Comparison of ENCODE assay signal across 22 cellular contexts in genomic region chr9:123685489-123686083, GRCh38.
DNase-seq lines count a peak whose midpoint lies in the region; ATAC-seq and TF ChIP-seq lines count a peak whose summit lies in the region.
"Had no signal": no experiment of that assay in that cellular context is flagged by ENCODE, and none has a peak within 500 bp of the region (broad histone marks: within the 10 kb centered on the region; RNA-seq: fewer than 3 reads in every experiment).

No MANE protein-coding gene starts in this region.

- no peak overlapping the region for H3K4me3 Mint-ChIP-seq in nephron
- H3K4me3 Mint-ChIP-seq: activated CD4-positive, alpha-beta memory T cell treated with anti-CD3 and anti-CD28 coated beads for 36 hours; endodermal cell; memory B cell had no signal

- TF ChIP-seq POLR2A in prostate gland (IDR thresholded peaks at IDR 0.05): no peak

- H3K9me3 ChIP-seq in OCI-LY3 (ENCODE audit: insufficient read depth, low read length) (no peaks in the 10 kb centered on the region), prostate gland (no peaks in the 10 kb centered on the region)
- H3K9me3 ChIP-seq: esophagus muscularis mucosa, thoracic aorta had no signal

- 99% methylated on average over 2 of the region's 2 CpGs for WGBS in prostate gland

- H3K36me3 ChIP-seq in OCI-LY3 (replicated peaks; ENCODE audit: low read depth, low read length) (no peaks in the 10 kb centered on the region), prostate gland (no peaks in the 10 kb centered on the region)
- H3K36me3 ChIP-seq: esophagus muscularis mucosa, thoracic aorta had no signal

- no peak overlapping the region for H2AFZ ChIP-seq in OCI-LY3 (ENCODE audit: low read depth, low read length)

- H3K4me1 Mint-ChIP-seq in nephron: peaks cover 33% of the 10 kb centered on the region

- intact Hi-C loops in prostate gland (cut with DNase I): no loop called here

- peak overlapping the region; percentile 28; the same call in 1 of the 2 replicates for H3K4me2 ChIP-seq in OCI-LY3 (ENCODE audit: low read length)

- TF ChIP-seq CTCF in OCI-LY3 (IDR thresholded peaks at IDR 0.05; ENCODE audit: low read depth, low read length) (no peak), nephron (IDR thresholded peaks at IDR 0.05; ENCODE audit: unreplicated experiment in 3 of 3) (no peak), prostate gland (IDR thresholded peaks at IDR 0.05) (no peak)

- H3K27ac ChIP-seq in OCI-LY3 (ENCODE audit: low read length) (no peak overlapping the region), prostate gland (no peak overlapping the region)
- H3K27ac ChIP-seq: esophagus muscularis mucosa, foreskin keratinocyte, RWPE1, thoracic aorta had no signal

- peak overlapping the region in 2 of 3 experiments; percentile 77 to 87 for H3K27ac Mint-ChIP-seq in nephron
- H3K27ac Mint-ChIP-seq: activated CD4-positive, alpha-beta memory T cell treated with anti-CD3 and anti-CD28 coated beads for 36 hours; activated T-helper 2 cell treated with anti-CD3 and anti-CD28 coated beads, Interferon-gamma antibody, Interleukin-2, Interleukin-4, amounts not matched to agents 10 μg/mL and 5 μg/mL and 100 μg/mL, durations not matched to agents 14 hours and 24 hours and 36 hours; endodermal cell; memory B cell had no signal

- peaks cover 22% of the 10 kb centered on the region for H3K27me3 Mint-ChIP-seq in nephron (ENCODE audit: low read depth)
- H3K27me3 Mint-ChIP-seq: activated CD4-positive, alpha-beta memory T cell treated with anti-CD3 and anti-CD28 coated beads for 36 hours; memory B cell had no signal

- ATAC-seq in HG02610 (IDR thresholded peaks at IDR 0.05; ENCODE audit: unreplicated experiment) (no peak), HG02885 (IDR thresholded peaks at IDR 0.05; ENCODE audit: poor library complexity, unreplicated experiment) (no peak)

- peaks cover 12% of the 10 kb centered on the region for H3K79me2 ChIP-seq in OCI-LY3 (ENCODE audit: low read length)

- H4K20me1 ChIP-seq in OCI-LY3 (ENCODE audit: insufficient read depth, low read length): peaks cover 61% of the 10 kb centered on the region

- H3K4me1 ChIP-seq in OCI-LY3 (ENCODE audit: low read length) (peaks cover 35% of the 10 kb centered on the region), prostate gland (replicated peaks) (no peaks in the 10 kb centered on the region)
- H3K4me1 ChIP-seq: foreskin keratinocyte had no signal

- peaks cover 25% of the 10 kb centered on the region for H3K36me3 Mint-ChIP-seq in nephron (ENCODE audit: low read depth)

- peaks cover 10% of the 10 kb centered on the region for H3K9me3 Mint-ChIP-seq in nephron
- H3K9me3 Mint-ChIP-seq: activated CD4-positive, alpha-beta memory T cell treated with anti-CD3 and anti-CD28 coated beads for 36 hours; activated T-helper 2 cell treated with anti-CD3 and anti-CD28 coated beads, Interferon-gamma antibody, Interleukin-2, Interleukin-4, amounts not matched to agents 10 μg/mL and 5 μg/mL and 100 μg/mL, durations not matched to agents 14 hours and 24 hours and 36 hours had no signal

- H3K9ac ChIP-seq in OCI-LY3 (ENCODE audit: low read length): no peak overlapping the region

- peak; percentile 18 for DNase-seq in NCI-H1092 (lab: John Stamatoyannopoulos, UW)
- DNase-seq in NCI-H1436 treated with DMSO at 0.1 percent for 48 hours (lab: John Stamatoyannopoulos, UW): peak; percentile 93
- DNase-seq in foreskin melanocyte: no peak
- DNase-seq in prostate gland (ENCODE audit: low spot score): no peak
- DNase-seq: activated CD4-positive, alpha-beta memory T cell treated with anti-CD3 and anti-CD28 coated beads for 36 hours; activated CD4-positive, CD25-positive, alpha-beta regulatory T cell treated with anti-CD3 and anti-CD28 coated beads, Interleukin-2, amount 50 U/mL, for 72 hours; activated CD8-positive, alpha-beta memory T cell treated with anti-CD3 and anti-CD28 coated beads, Interleukin-2, amount 50 U/mL, for 4 hours; caudate nucleus; endodermal cell; NCI-H526 treated with DMSO at 0.1 percent for 48 hours; stimulated activated naive CD4-positive, alpha-beta T cell treated with Interleukin-2 at 50 U/mL for 16 hours; T-helper 1 cell had no signal

- H3K4me3 ChIP-seq in OCI-LY3 (ENCODE audit: low read length) (no peak overlapping the region), prostate gland (no peak overlapping the region)
- H3K4me3 ChIP-seq: esophagus muscularis mucosa, thoracic aorta had no signal

- H3K27me3 ChIP-seq in OCI-LY3 (ENCODE audit: low read depth, low read length) (no peaks in the 10 kb centered on the region), prostate gland (replicated peaks; ENCODE audit: insufficient read depth) (no peaks in the 10 kb centered on the region)
- H3K27me3 ChIP-seq: esophagus muscularis mucosa, foreskin keratinocyte had no signal

Comparison
In these comparisons a context has a peak if more than half of its experiments do, and no peak if none do; other contexts are left out.
1. DNase-seq: peak in NCI-H1092 (single experiment) and NCI-H1436 treated with DMSO at 0.1 percent for 48 hours (single experiment); none in foreskin melanocyte (single experiment) and prostate gland (single experiment).